ENCODE assay signal across 21 cellular contexts in the genomic region with DNA sequence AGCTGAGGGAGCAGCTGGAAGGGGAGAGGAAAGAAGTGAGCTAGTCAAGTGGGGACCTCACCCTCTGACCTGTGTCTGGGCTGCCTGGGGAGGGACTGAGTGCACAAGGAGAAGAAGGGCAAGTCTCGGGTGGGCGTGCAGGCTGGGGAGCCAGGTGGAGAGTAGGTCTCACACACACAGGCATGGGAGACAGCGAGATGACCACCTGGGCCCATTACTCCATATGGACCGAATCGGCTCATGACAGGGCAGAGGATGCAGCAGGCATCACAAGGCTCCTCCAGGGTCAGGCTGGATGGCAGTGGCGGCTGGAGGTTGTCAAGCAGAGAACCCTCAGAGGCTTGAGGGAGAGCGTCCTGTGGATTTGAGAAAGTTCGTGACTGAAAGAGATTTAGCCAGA.
"Had no signal": no experiment of that assay in that cellular context is flagged by ENCODE, and none has a peak within 500 bp of the region (broad histone marks: within the 10 kb centered on the region; RNA-seq: fewer than 3 reads in every experiment).

No MANE protein-coding gene starts in this region.

- H3K27ac ChIP-seq: coronary artery, heart right ventricle, neutrophil, right atrium auricular region, testis, tibial nerve, upper lobe of right lung, vagina had no signal

- H3K9me3 ChIP-seq: heart right ventricle, mucosa of descending colon, neutrophil, right atrium auricular region, testis, tibial nerve, upper lobe of right lung, vagina had no signal

- H3K4me1 Mint-ChIP-seq: endodermal cell; stimulated activated naive B cell treated with anti-CD40 and anti-IgM and Interleukin-4, amounts not matched to agents 10 μg/mL and 1 μg/mL and 100 μg/mL, for 72 hours; stimulated activated naive CD8-positive, alpha-beta T cell treated with anti-CD3 and anti-CD28 coated beads, Interleukin-15, amount 100 ng/mL, for 72 hours had no signal

- H3K27ac Mint-ChIP-seq: endodermal cell had no signal

- ATAC-seq: heart right ventricle; left lobe of liver; mucosa of descending colon; naive thymus-derived CD8-positive, alpha-beta T cell; stimulated activated naive B cell treated with anti-CD40 and anti-IgM and Interleukin-4, amounts not matched to agents 10 μg/mL and 1 μg/mL and 100 μg/mL, for 72 hours; stimulated activated naive CD8-positive, alpha-beta T cell treated with anti-CD3 and anti-CD28 coated beads, Interleukin-15, amount 100 ng/mL, for 72 hours; upper lobe of right lung had no signal

- H3K4me3 ChIP-seq: coronary artery, heart right ventricle, mucosa of descending colon, right atrium auricular region, smooth muscle cell, testis, tibial nerve, upper lobe of right lung, vagina had no signal

- H3K27me3 Mint-ChIP-seq: naive thymus-derived CD8-positive, alpha-beta T cell; stimulated activated naive B cell treated with anti-CD40 and anti-IgM and Interleukin-4, amounts not matched to agents 10 μg/mL and 1 μg/mL and 100 μg/mL, for 72 hours; stimulated activated naive CD8-positive, alpha-beta T cell treated with anti-CD3 and anti-CD28 coated beads, Interleukin-15, amount 100 ng/mL, for 72 hours had no signal

- DNase-seq: effector CD4-positive, alpha-beta T cell; endodermal cell; foreskin melanocyte; heart right ventricle; hypothalamus; mammary epithelial cell; mucosa of descending colon; naive thymus-derived CD8-positive, alpha-beta T cell; stimulated activated CD4-positive, alpha-beta T cell treated with anti-CD3 and anti-CD28 coated beads, Interleukin-4, amount 100 ng/mL, for 1 hour; stimulated activated naive B cell treated with anti-CD40 and anti-IgM and Interleukin-4, amounts not matched to agents 10 μg/mL and 1 μg/mL and 100 μg/mL, for 72 hours; stimulated activated naive CD8-positive, alpha-beta T cell treated with anti-CD3 and anti-CD28 coated beads, Interleukin-15, amount 100 ng/mL, for 72 hours; testis; upper lobe of right lung had no signal

- FAIRE-seq: islet of Langerhans had no signal

- H3K9me3 Mint-ChIP-seq: endodermal cell; naive thymus-derived CD8-positive, alpha-beta T cell; stimulated activated naive B cell treated with anti-CD40 and anti-IgM and Interleukin-4, amounts not matched to agents 10 μg/mL and 1 μg/mL and 100 μg/mL, for 72 hours; stimulated activated naive CD8-positive, alpha-beta T cell treated with anti-CD3 and anti-CD28 coated beads, Interleukin-15, amount 100 ng/mL, for 72 hours had no signal

- H3K4me3 Mint-ChIP-seq: endodermal cell; naive thymus-derived CD8-positive, alpha-beta T cell; stimulated activated naive B cell treated with anti-CD40 and anti-IgM and Interleukin-4, amounts not matched to agents 10 μg/mL and 1 μg/mL and 100 μg/mL, for 72 hours; stimulated activated naive CD8-positive, alpha-beta T cell treated with anti-CD3 and anti-CD28 coated beads, Interleukin-15, amount 100 ng/mL, for 72 hours had no signal

- H3K27me3 ChIP-seq: heart right ventricle, neutrophil, right atrium auricular region, testis, tibial nerve, upper lobe of right lung, vagina had no signal

- H3K4me1 ChIP-seq: heart right ventricle, right atrium auricular region, testis, tibial nerve, upper lobe of right lung, vagina had no signal
